8 cellular contexts compared by ENCODE assay signal in the genomic region with DNA sequence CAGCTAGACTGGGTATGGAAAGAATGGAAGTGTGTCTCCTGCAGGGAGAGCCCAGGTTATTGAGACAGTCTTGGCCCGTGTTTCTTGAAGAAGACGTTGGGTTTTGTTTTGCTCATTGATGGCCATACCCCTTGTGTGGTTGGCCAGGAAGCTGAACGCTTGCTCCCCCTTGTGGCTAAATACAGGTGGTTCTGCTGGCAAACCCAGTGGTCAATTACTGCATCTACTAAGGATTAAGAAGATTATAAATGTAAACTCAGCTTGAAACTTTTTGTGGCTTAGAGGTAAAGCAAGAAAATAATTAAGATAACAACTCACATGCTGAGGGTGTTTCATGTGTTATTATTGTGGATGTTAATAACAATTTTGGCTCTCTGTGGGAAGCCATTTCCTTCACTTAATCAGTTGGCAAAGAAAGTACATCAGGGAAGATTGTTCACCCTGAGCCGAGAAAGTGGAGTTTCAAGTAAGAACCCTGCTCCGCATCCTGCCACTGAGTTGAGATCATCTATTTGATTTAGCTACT.
DNase-seq lines count a peak whose midpoint lies in the region; ATAC-seq, FAIRE-seq and TF ChIP-seq lines count a peak whose summit lies in the region.

No MANE protein-coding gene starts in this region.

- no peak for TF ChIP-seq POLR2A in GM12891 (IDR thresholded peaks at IDR 0.05; ENCODE audit: low read depth, low read length)

- peak overlapping the region; percentile 54 to 63 for H3K18ac ChIP-seq in mesenchymal stem cell (ENCODE audit: low read depth in 1 of 2, low read length in 2 of 2)

- H3K36me3 ChIP-seq in mesenchymal stem cell (ENCODE audit: control insufficient read depth in 1 of 2, insufficient read depth in 2 of 2, low read depth in 1 of 2, low read length in 2 of 2): no peaks in the 10 kb centered on the region

- no peak overlapping the region for H3K23ac ChIP-seq in mesenchymal stem cell (ENCODE audit: low read length in 2 of 2)

- no peak overlapping the region for H3K4ac ChIP-seq in mesenchymal stem cell (ENCODE audit: low read depth in 1 of 2, low read length in 2 of 2)

- H3K9ac ChIP-seq in mesenchymal stem cell (ENCODE audit: low read length): peak overlapping the region; percentile 36

- ATAC-seq in HG03025 (IDR thresholded peaks at IDR 0.05; ENCODE audit: low FRiP score, unreplicated experiment): peak; percentile 79

- H3K79me1 ChIP-seq in mesenchymal stem cell (replicated peaks; ENCODE audit: low read length, poor library complexity, severe bottlenecking): peaks cover 20% of the 10 kb centered on the region

- H2BK12ac ChIP-seq in mesenchymal stem cell (ENCODE audit: low read length in 2 of 2): no peak overlapping the region

- no peak overlapping the region for H2AFZ ChIP-seq in mesenchymal stem cell (ENCODE audit: low read depth, low read length)

- no peak overlapping the region for H3K14ac ChIP-seq in mesenchymal stem cell (ENCODE audit: low read length in 2 of 2)

- 32% methylated on average over 5 of the region's 5 CpGs for WGBS in mesenchymal stem cell

- H2BK120ac ChIP-seq in mesenchymal stem cell (ENCODE audit: low read depth, low read length): no peak overlapping the region

- peak overlapping the region; percentile 39 for H3K4me2 ChIP-seq in mesenchymal stem cell (ENCODE audit: low read length, poor library complexity, severe bottlenecking)

- peaks cover 11% of the 10 kb centered on the region for H3K4me1 ChIP-seq in mesenchymal stem cell (ENCODE audit: control insufficient read depth, insufficient read depth, low read depth, low read length)

- H2BK15ac ChIP-seq in mesenchymal stem cell (ENCODE audit: low read depth, poor library complexity, severe bottlenecking): no peak overlapping the region

- DNase-seq in A172 (ENCODE audit: low spot score): peak; percentile 60
- peak; percentile 66 for DNase-seq in GM12891 (ENCODE audit: insufficient read length, low spot score)
- peak; percentile 71 for DNase-seq in NCI-H2227 treated with DMSO at 0.1 percent for 48 hours (lab: John Stamatoyannopoulos, UW)
- DNase-seq in activated CD4-positive, alpha-beta T cell treated with anti-CD3 and anti-CD28 coated beads for 1 hour: peak; percentile 13
- peak; percentile 15 for DNase-seq in effector CD8-positive, alpha-beta T cell (lab: John Stamatoyannopoulos, UW)
- DNase-seq in mesenchymal stem cell: peak; percentile 81
- peak; percentile 13 to 37 for DNase-seq in stimulated activated CD8-positive, alpha-beta memory T cell treated with anti-CD3 and anti-CD28 coated beads, Interleukin-7, amount 100 ng/mL, for 48 hours (ENCODE audit: extremely low read depth in 1 of 2, low read depth in 1 of 2)

- H2AK5ac ChIP-seq in mesenchymal stem cell (ENCODE audit: low read length, severe bottlenecking): peak overlapping the region; percentile 30

- H4K91ac ChIP-seq in mesenchymal stem cell (ENCODE audit: low read length): no peak overlapping the region

- peak overlapping the region in 1 of 2 experiments; percentile 60 for H3K4me3 ChIP-seq in mesenchymal stem cell (ENCODE audit: insufficient read depth in 1 of 2, low read depth in 1 of 2, low read length in 2 of 2)

- FAIRE-seq in GM12891 (lab: Jason Lieb, UNC): peak; percentile 93

- H2BK5ac ChIP-seq in mesenchymal stem cell (ENCODE audit: low read depth, low read length, poor library complexity, severe bottlenecking): no peak overlapping the region

- H3K9me3 ChIP-seq in mesenchymal stem cell (ENCODE audit: control insufficient read depth, low read length): no peaks in the 10 kb centered on the region

- H4K8ac ChIP-seq in mesenchymal stem cell (ENCODE audit: low read length): no peak overlapping the region

- peak overlapping the region; percentile 71 for H3K27ac ChIP-seq in mesenchymal stem cell (ENCODE audit: low read length, poor library complexity, severe bottlenecking)

- peaks cover 0 to 8% of the 10 kb centered on the region in 2 experiments for H3K27me3 ChIP-seq in mesenchymal stem cell (ENCODE audit: control insufficient read depth in 1 of 2, insufficient read depth in 1 of 2, low read length in 2 of 2)

TF ChIP-seq in GM12891, 5 proteins besides CTCF, POLR2A, EP300 and RAD21:
- TF ChIP-seq POLR2AphosphoS5 (IDR thresholded peaks at IDR 0.05; ENCODE audit: low read depth, low read length) (no peak), TAF1 (IDR thresholded peaks at IDR 0.05; ENCODE audit: low read depth, low read length) (no peak), SPI1 (IDR thresholded peaks at IDR 0.05; ENCODE audit: low read depth, low read length) (no peak), POU2F2 (IDR thresholded peaks at IDR 0.05; ENCODE audit: low read depth, low read length) (no peak), PAX5 (IDR thresholded peaks at IDR 0.05; ENCODE audit: insufficient read depth, low read length, severe bottlenecking) (no peak)
TF ChIP-seq in GM12891: peak in this region for 0.

Comparison
In these comparisons a context has a peak if more than half of its experiments do, and no peak if none do; other contexts are left out.
1. DNase-seq: peak in every context shown above with its lines; median percentile 81 in mesenchymal stem cell; 71 in NCI-H2227 treated with DMSO at 0.1 percent for 48 hours; 66 in GM12891; 60 in A172; 25 in stimulated activated CD8-positive, alpha-beta memory T cell treated with anti-CD3 and anti-CD28 coated beads, Interleukin-7, amount 100 ng/mL, for 48 hours; 15 in effector CD8-positive, alpha-beta T cell; 13 in activated CD4-positive, alpha-beta T cell treated with anti-CD3 and anti-CD28 coated beads for 1 hour.